In the genomic region with DNA sequence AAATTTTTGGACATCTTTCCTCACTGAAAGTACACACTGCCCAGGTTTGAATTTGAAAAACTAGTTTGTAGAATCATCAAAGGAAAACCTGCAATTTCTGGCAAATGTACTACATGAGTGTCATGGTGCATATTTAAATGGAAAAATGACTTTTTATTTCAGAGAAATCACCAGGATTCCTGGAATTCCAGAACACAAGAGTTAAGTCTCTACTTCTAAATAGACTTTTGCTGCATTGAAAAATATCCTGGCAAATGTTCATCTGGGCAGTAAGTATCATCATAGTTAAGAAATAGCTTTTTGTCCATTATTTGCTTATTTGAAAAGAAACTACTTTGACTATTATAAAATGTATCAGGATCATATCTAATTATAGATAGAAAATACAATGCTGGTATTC, we compare ENCODE assay signal across 29 cellular contexts.
"Had no signal": no experiment of that assay in that cellular context is flagged by ENCODE, and none has a peak within 500 bp of the region (broad histone marks: within the 10 kb centered on the region; RNA-seq: fewer than 3 reads in every experiment).

No MANE protein-coding gene starts in this region.

- DNase-seq: activated B cell treated with CpG ODN at 0.5 μM for 24 hours; activated CD8-positive, alpha-beta memory T cell treated with anti-CD3 and anti-CD28 coated beads, Interleukin-2, amount 10 ng/mL, durations not matched to agents 7 days and 5 days; activated CD8-positive, alpha-beta T cell treated with anti-CD3 and anti-CD28 coated beads, Interleukin-2, amount 10 ng/mL, durations not matched to agents 7 days and 5 days; activated naive CD8-positive, alpha-beta T cell treated with anti-CD3 and anti-CD28 coated beads, Interleukin-2, amount 50 U/mL, for 24 hours; activated T-cell treated with anti-CD3 and anti-CD28 coated beads, Interleukin-2, amount 50 U/mL, for 48 hours; anterior cingulate cortex; endodermal cell; islet precursor cell; left ventricle myocardium inferior; mesendoderm; mucosa of descending colon; right lobe of liver; stimulated activated CD4-positive, alpha-beta T cell treated with anti-CD3 and anti-CD28 coated beads, Interleukin-12 subunit alpha, Interleukin-12 subunit beta, amount 100 ng/mL, for 4 hours; stimulated activated CD4-positive, alpha-beta T cell treated with anti-CD3 and anti-CD28 coated beads, Interleukin-4, amount 100 ng/mL, for 1 hour; T-cell; tibial artery; upper lobe of right lung had no signal

- H3K36me3 ChIP-seq: right lobe of liver, upper lobe of right lung had no signal

- H3K9me3 ChIP-seq: right lobe of liver had no signal

- H3K27ac Mint-ChIP-seq: activated B cell treated with CpG ODN at 0.5 μM for 24 hours; activated CD8-positive, alpha-beta memory T cell treated with anti-CD3 and anti-CD28 coated beads, Interleukin-2, amount 10 ng/mL, durations not matched to agents 7 days and 5 days; activated CD8-positive, alpha-beta T cell treated with anti-CD3 and anti-CD28 coated beads, Interleukin-2, amount 10 ng/mL, durations not matched to agents 7 days and 5 days; activated naive CD4-positive, alpha-beta T cell treated with anti-CD3 and anti-CD28 coated beads, Interleukin-2, amount 50 U/mL, for 24 hours; activated naive CD8-positive, alpha-beta T cell treated with anti-CD3 and anti-CD28 coated beads, Interleukin-2, amount 50 U/mL, for 24 hours; activated T-helper 2 cell treated with anti-CD3 and anti-CD28 coated beads, Interferon-gamma antibody, Interleukin-2, Interleukin-4, amounts not matched to agents 10 μg/mL and 5 μg/mL and 100 μg/mL, durations not matched to agents 14 hours and 24 hours and 36 hours; brain; dendritic cell treated with granulocyte-macrophage colony-stimulating factor and Interleukin-4, amounts not matched to agents 40 ng/mL and 50 ng/mL, for 4 days; endodermal cell; progenitor cell of endocrine pancreas; stimulated activated naive CD8-positive, alpha-beta T cell treated with anti-CD3 and anti-CD28 coated beads, Interleukin-15, Interleukin-2, amounts not matched to agents 100 ng/mL and 50 ng/mL, for 24 hours; T-cell; T-helper 2 cell treated with Interferon-gamma antibody and Interleukin-4, amounts not matched to agents 5 μg/mL and 100 μg/mL, for 36 hours had no signal

- H3K4me3 ChIP-seq: left ventricle myocardium inferior, lung, mucosa of descending colon, right lobe of liver, skin epidermis, tibial artery, upper lobe of right lung had no signal

- H3K27ac ChIP-seq: left ventricle myocardium inferior, right lobe of liver, skin epidermis, tibial artery, upper lobe of right lung had no signal

- FAIRE-seq: frontal cortex had no signal

- ATAC-seq: activated CD8-positive, alpha-beta memory T cell treated with anti-CD3 and anti-CD28 coated beads, Interleukin-2, amount 10 ng/mL, durations not matched to agents 7 days and 5 days; activated CD8-positive, alpha-beta T cell treated with anti-CD3 and anti-CD28 coated beads, Interleukin-2, amount 10 ng/mL, durations not matched to agents 7 days and 5 days; activated naive CD8-positive, alpha-beta T cell treated with anti-CD3 and anti-CD28 coated beads, Interleukin-2, amount 50 U/mL, for 24 hours; esophagus mucosa; mucosa of descending colon; right lobe of liver; T-cell; upper lobe of right lung had no signal

- H3K4me3 Mint-ChIP-seq: activated B cell treated with CpG ODN at 0.5 μM for 24 hours; activated CD8-positive, alpha-beta memory T cell treated with anti-CD3 and anti-CD28 coated beads, Interleukin-2, amount 10 ng/mL, durations not matched to agents 7 days and 5 days; activated CD8-positive, alpha-beta T cell treated with anti-CD3 and anti-CD28 coated beads, Interleukin-2, amount 10 ng/mL, durations not matched to agents 7 days and 5 days; activated naive CD4-positive, alpha-beta T cell treated with anti-CD3 and anti-CD28 coated beads, Interleukin-2, amount 50 U/mL, for 24 hours; activated naive CD8-positive, alpha-beta T cell treated with anti-CD3 and anti-CD28 coated beads, Interleukin-2, amount 50 U/mL, for 24 hours; brain; dendritic cell treated with granulocyte-macrophage colony-stimulating factor and Interleukin-4, amounts not matched to agents 40 ng/mL and 50 ng/mL, for 4 days; endodermal cell; nephron; stimulated activated naive CD8-positive, alpha-beta T cell treated with anti-CD3 and anti-CD28 coated beads, Interleukin-15, Interleukin-2, amounts not matched to agents 100 ng/mL and 50 ng/mL, for 24 hours; T-cell; T-helper 2 cell treated with Interferon-gamma antibody and Interleukin-4, amounts not matched to agents 5 μg/mL and 100 μg/mL, for 36 hours had no signal

- H3K27me3 Mint-ChIP-seq: activated B cell treated with CpG ODN at 0.5 μM for 24 hours; activated CD8-positive, alpha-beta memory T cell treated with anti-CD3 and anti-CD28 coated beads, Interleukin-2, amount 10 ng/mL, durations not matched to agents 7 days and 5 days; activated naive CD4-positive, alpha-beta T cell treated with anti-CD3 and anti-CD28 coated beads, Interleukin-2, amount 50 U/mL, for 24 hours; activated naive CD8-positive, alpha-beta T cell treated with anti-CD3 and anti-CD28 coated beads, Interleukin-2, amount 50 U/mL, for 24 hours; brain; dendritic cell treated with granulocyte-macrophage colony-stimulating factor and Interleukin-4, amounts not matched to agents 40 ng/mL and 50 ng/mL, for 4 days; progenitor cell of endocrine pancreas; stimulated activated naive CD8-positive, alpha-beta T cell treated with anti-CD3 and anti-CD28 coated beads, Interleukin-15, Interleukin-2, amounts not matched to agents 100 ng/mL and 50 ng/mL, for 24 hours; T-cell had no signal

- H3K27me3 ChIP-seq: right lobe of liver, tibial artery, upper lobe of right lung had no signal

- H3K36me3 Mint-ChIP-seq: T-cell had no signal

- H3K4me1 ChIP-seq: right lobe of liver had no signal

- H3K4me1 Mint-ChIP-seq: activated B cell treated with CpG ODN at 0.5 μM for 24 hours; activated CD8-positive, alpha-beta memory T cell treated with anti-CD3 and anti-CD28 coated beads, Interleukin-2, amount 10 ng/mL, durations not matched to agents 7 days and 5 days; activated naive CD4-positive, alpha-beta T cell treated with anti-CD3 and anti-CD28 coated beads, Interleukin-2, amount 50 U/mL, for 24 hours; activated naive CD8-positive, alpha-beta T cell treated with anti-CD3 and anti-CD28 coated beads, Interleukin-2, amount 50 U/mL, for 24 hours; brain; endodermal cell; T-cell had no signal
